Comparison of ENCODE assay signal across 12 cellular contexts in the genomic region with DNA sequence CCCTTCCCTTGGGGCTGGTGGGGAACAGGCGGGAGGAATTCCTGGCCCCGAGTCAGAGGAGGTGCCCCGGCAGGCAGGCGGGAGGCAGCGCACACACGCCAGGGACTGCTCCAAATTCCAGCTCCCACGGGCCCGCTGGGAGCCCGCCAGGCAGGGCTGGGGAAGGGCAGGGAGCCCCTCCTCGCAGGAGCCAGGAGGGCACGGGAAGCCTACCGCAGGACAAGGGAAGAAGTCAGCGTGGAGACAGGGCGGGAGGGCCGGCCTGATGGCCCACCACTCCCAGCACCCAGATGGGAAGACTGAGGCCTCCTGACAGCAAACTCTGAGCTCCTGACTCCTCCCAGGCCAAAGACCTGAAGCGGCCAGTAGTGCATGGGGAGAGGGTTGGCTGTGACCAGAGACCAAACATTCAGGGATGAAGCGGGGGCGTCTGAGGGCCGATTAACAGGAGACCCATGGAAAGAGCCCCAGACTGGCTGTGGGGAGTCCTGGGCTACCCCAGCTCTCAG. TPM values are rescaled to one million over a fixed set of nuclear protein-coding genes. Genes with fewer than 3 reads are reported as not detected.
DNase-seq lines count a peak whose midpoint lies in the region; ATAC-seq and TF ChIP-seq lines count a peak whose summit lies in the region.
"Had no signal": no experiment of that assay in that cellular context is flagged by ENCODE, and none has a peak within 500 bp of the region (broad histone marks: within the 10 kb centered on the region; RNA-seq: fewer than 3 reads in every experiment).

No MANE protein-coding gene starts in this region.

- intact Hi-C loops in right cardiac atrium (cut with DNase I) = no loop called here
- intact Hi-C loops in prostate gland (cut with DNase I) = no loop called here

- H3K4me3 ChIP-seq in DOHH2 (ENCODE audit: low read length) = peak overlapping the region; percentile 19
- H3K4me3 ChIP-seq in SK-N-MC = no peak overlapping the region
- no peak overlapping the region for H3K4me3 ChIP-seq in right cardiac atrium (ENCODE audit: low read length)
- no peak overlapping the region for H3K4me3 ChIP-seq in prostate gland
- no peak overlapping the region for H3K4me3 ChIP-seq in foreskin fibroblast (ENCODE audit: low read depth in 1 of 2, low read length in 2 of 2)
- H3K4me3 ChIP-seq: left lung, thoracic aorta had no signal

- no peaks in the 10 kb centered on the region for H3K9me2 ChIP-seq in DOHH2 (replicated peaks; ENCODE audit: control insufficient read depth, low read length)

- TF ChIP-seq POLR2A in prostate gland (IDR thresholded peaks at IDR 0.05) = no peak

- H3K4me2 ChIP-seq in DOHH2 (ENCODE audit: low read length) = peak overlapping the region; percentile 54

- H3K9me3 ChIP-seq in DOHH2 (ENCODE audit: control insufficient read depth, insufficient read depth, low read length) = no peaks in the 10 kb centered on the region
- H3K9me3 ChIP-seq in SK-N-MC (ENCODE audit: low read depth, low read length) = no peaks in the 10 kb centered on the region
- H3K9me3 ChIP-seq in right cardiac atrium (ENCODE audit: control insufficient read depth, low read length) = no peaks in the 10 kb centered on the region
- no peaks in the 10 kb centered on the region for H3K9me3 ChIP-seq in prostate gland
- H3K9me3 ChIP-seq: left lung, thoracic aorta had no signal

- H3K27me3 ChIP-seq in DOHH2 (ENCODE audit: control insufficient read depth, low read length) (no peaks in the 10 kb centered on the region), right cardiac atrium (ENCODE audit: control insufficient read depth, insufficient read depth) (no peaks in the 10 kb centered on the region), prostate gland (replicated peaks; ENCODE audit: insufficient read depth) (no peaks in the 10 kb centered on the region)

- H4K20me1 ChIP-seq in DOHH2 (ENCODE audit: control insufficient read depth, insufficient read depth, low read depth, low read length) = no peaks in the 10 kb centered on the region; the same call in 1 of the 2 replicates

- TF ChIP-seq CTCF in DOHH2 (IDR thresholded peaks at IDR 0.05; ENCODE audit: low read depth, low read length, poor library complexity, severe bottlenecking) = no peak
- TF ChIP-seq CTCF in prostate gland (IDR thresholded peaks at IDR 0.05) = no peak
- TF ChIP-seq CTCF in foreskin fibroblast (IDR thresholded peaks at IDR 0.05; ENCODE audit: low read depth, low read length) = no peak

- WGBS in right cardiac atrium = 34% methylated on average over 19 of the region's 19 CpGs
- WGBS in prostate gland = 32% methylated on average over 19 of the region's 19 CpGs

- ATAC-seq in right cardiac atrium = no peak
- ATAC-seq in GM18909 (IDR thresholded peaks at IDR 0.05; ENCODE audit: poor library complexity, unreplicated experiment) = no peak

- H3K36me3 ChIP-seq in DOHH2 (ENCODE audit: control insufficient read depth, low read length) (no peaks in the 10 kb centered on the region), SK-N-MC (ENCODE audit: insufficient read depth, low read length) (no peaks in the 10 kb centered on the region), prostate gland (no peaks in the 10 kb centered on the region)
- H3K36me3 ChIP-seq: left lung, thoracic aorta had no signal

- H3K9ac ChIP-seq in SK-N-MC (ENCODE audit: insufficient read length) = no peak overlapping the region

- H3K79me2 ChIP-seq in DOHH2 (ENCODE audit: control insufficient read depth, low read length) = no peaks in the 10 kb centered on the region

- peaks cover 59% of the 10 kb centered on the region for H3K4me1 ChIP-seq in DOHH2 (ENCODE audit: control insufficient read depth, low read length)
- H3K4me1 ChIP-seq in right cardiac atrium (ENCODE audit: control insufficient read depth, insufficient read depth, low read length) = peaks cover 6% of the 10 kb centered on the region
- H3K4me1 ChIP-seq in prostate gland (replicated peaks) = peaks cover 16% of the 10 kb centered on the region

- no peak overlapping the region for H3K27ac ChIP-seq in DOHH2 (ENCODE audit: low read depth, low read length)
- H3K27ac ChIP-seq in SK-N-MC = peak overlapping the region; percentile 13; the same call in 1 of the 2 replicates
- H3K27ac ChIP-seq in right cardiac atrium (ENCODE audit: low read length) = no peak overlapping the region
- H3K27ac ChIP-seq in prostate gland = peak overlapping the region; percentile 19 to 38

- no peak for DNase-seq in SK-N-MC (ENCODE audit: low read depth, low spot score)
- DNase-seq in right cardiac atrium = peak in 2 of 3 donors; percentile 75 to 76
- no peak for DNase-seq in prostate gland (ENCODE audit: low spot score)
- DNase-seq in NCI-H1694 (lab: John Stamatoyannopoulos, UW) = no peak
- no peak for DNase-seq in foreskin fibroblast
- DNase-seq in NCI-H2029 treated with DMSO at 0.1 percent for 48 hours (lab: John Stamatoyannopoulos, UW) = no peak
- DNase-seq: activated CD4-positive, alpha-beta T cell treated with anti-CD3 and anti-CD28 coated beads, Interleukin-2, amount 50 U/mL, for 48 hours; left lung; NCI-H524 treated with DMSO at 0.1 percent for 48 hours had no signal

- peaks cover 14% of the 10 kb centered on the region for H3F3A ChIP-seq in DOHH2 (ENCODE audit: control insufficient read depth, insufficient read depth)

RNA-seq across cellular contexts. Expression of a gene that starts 22.4 kb away (rescaled TPM):
- total RNA-seq in right cardiac atrium (1,000 to 10,000 TPM in 2 of 4 donors, 100 to 1,000 TPM in 2; 948 to 1,416 (median 984) TPM), prostate gland (1,000 to 10,000 TPM; 2,375 to 2,654 TPM)
- polyA plus RNA-seq in right cardiac atrium = 1,325 TPM

RNA-seq across cellular contexts. Expression of a gene that starts 52.3 kb away (rescaled TPM):
- total RNA-seq in right cardiac atrium (10 to 100 TPM in 3 of 4 donors, 1 to 10 TPM in 1; 9.3 to 82.1 (median 20.6) TPM), prostate gland (10 to 100 TPM in 1 of 2 donors, 1 to 10 TPM in 1; 9.9 to 16.4 TPM)
- 15.4 TPM for polyA plus RNA-seq in right cardiac atrium

RNA-seq across cellular contexts. Expression of a gene that starts 52.8 kb away (rescaled TPM):
- total RNA-seq in right cardiac atrium = 10 to 100 TPM; 66.4 to 82.0 (median 70.5) TPM
- 101 TPM for polyA plus RNA-seq in right cardiac atrium
- total RNA-seq in prostate gland = 10 to 100 TPM; 38.3 to 43.8 TPM

Comparison
In these comparisons a context has a peak if more than half of its experiments do, and no peak if none do; other contexts are left out.
1. H3K27ac ChIP-seq: peak in SK-N-MC (single experiment) and prostate gland (2 of 2); none in DOHH2 (single experiment) and right cardiac atrium (single experiment).
2. DNase-seq: peak in right cardiac atrium (2 of 3); none in SK-N-MC (single experiment), prostate gland (single experiment), NCI-H1694 (single experiment), foreskin fibroblast (0 of 2) and NCI-H2029 treated with DMSO at 0.1 percent for 48 hours (single experiment).